In genomic region chr14:36767603-36768281, GRCh38 we compare ENCODE assay signal across 1 cellular context.
A peak's percentile ranks its signal among the peaks of the same experiment; 100 is the strongest.
TF ChIP-seq lines count a peak whose summit lies in the region.

No MANE protein-coding gene starts in this region.

TF ChIP-seq in K562, 482 proteins besides CTCF, POLR2A, EP300 and RAD21 (continued from another document):
- TF ChIP-seq RBM15 (IDR thresholded peaks at IDR 0.05; ENCODE audit: insufficient read depth, low read length) (no peak), ZFPM2 (CRISPR knock-in tag; IDR thresholded peaks at IDR 0.05) (no peak), PRPF4 (IDR thresholded peaks at IDR 0.05; ENCODE audit: insufficient read depth, low read depth, low read length, poor library complexity, severe bottlenecking) (no peak), KDM1A (IDR thresholded peaks at IDR 0.05) (peak; percentile 90), SMARCE1 (IDR thresholded peaks at IDR 0.05) (peak; percentile 46; the same call in 1 of the 2 replicates), MAFG (tag; conservative IDR thresholded peaks at IDR 0.05) (no peak), REST (CRISPR knock-in tag; IDR thresholded peaks at IDR 0.05; ENCODE audit: low read depth) (no peak), KLF13 (tag; IDR thresholded peaks at IDR 0.05; ENCODE audit: borderline replicate concordance, low read depth) (no peak), TRIM24 (IDR thresholded peaks at IDR 0.05) (peak; percentile 46 to 58; a peak in 2 of 4 replicates), IRF1 (CRISPR knock-in tag; IDR thresholded peaks at IDR 0.05; ENCODE audit: borderline replicate concordance) (no peak), TEAD4 (IDR thresholded peaks at IDR 0.05; ENCODE audit: low read length) (peak; percentile 78), TEAD4 (CRISPR knock-in tag; IDR thresholded peaks at IDR 0.05; ENCODE audit: borderline replicate concordance) (no peak), CBX8 (IDR thresholded peaks at IDR 0.05; ENCODE audit: borderline replicate concordance, extremely low read depth, low read depth, low read length, poor library complexity, severe bottlenecking) (no peak), CBFB (CRISPR knock-in tag; IDR thresholded peaks at IDR 0.05) (no peak), CBFA2T2 (conservative IDR thresholded peaks at IDR 0.05) (peak; percentile 79), MEIS2 (IDR thresholded peaks at IDR 0.05; ENCODE audit: partially characterized antibody) (peak; percentile 63)
